Comparison of ENCODE assay signal across 14 cellular contexts in genomic region chr4:16034010-16034829, GRCh38. TPM values are rescaled to one million over a fixed set of nuclear protein-coding genes. Genes with fewer than 3 reads are reported as not detected.
DNase-seq lines count a peak whose midpoint lies in the region; ATAC-seq, FAIRE-seq and TF ChIP-seq lines count a peak whose summit lies in the region.
"Had no signal": no experiment of that assay in that cellular context is flagged by ENCODE, and none has a peak within 500 bp of the region (broad histone marks: within the 10 kb centered on the region; RNA-seq: fewer than 3 reads in every experiment).

No MANE protein-coding gene starts in this region.

- H4K20me1 ChIP-seq in H9 (ENCODE audit: control insufficient read depth, insufficient read depth, insufficient read length) (peaks cover 2% of the 10 kb centered on the region), astrocyte (ENCODE audit: insufficient read depth, low read length) (no peaks in the 10 kb centered on the region), smooth muscle cell (ENCODE audit: low read depth) (no peaks in the 10 kb centered on the region)

- H3K4me1 Mint-ChIP-seq in H9: peaks cover 51 to 54% of the 10 kb centered on the region in 2 experiments
- H3K4me1 Mint-ChIP-seq in astrocyte (ENCODE audit: low read depth, unreplicated experiment): peaks cover 34% of the 10 kb centered on the region

- DNase-seq in H9 (no peak), astrocyte (ENCODE audit: low read depth) (peak; percentile 63), iris pigment epithelial cell (ENCODE audit: low read depth) (peak; percentile 90), smooth muscle cell (lab: John Stamatoyannopoulos, UW; ENCODE audit: unreplicated experiment) (no peak), Kasumi-1 (lab: John Stamatoyannopoulos, UW) (no peak), left colon (no peak), erythroblast (lab: John Stamatoyannopoulos, UW) (no peak)
- DNase-seq: activated effector memory CD4-positive, alpha-beta T cell treated with Interleukin-2 at 50 U/mL for 16 hours; HFFc6; NCI-H1417 treated with DMSO at 0.1 percent for 48 hours; retina had no signal

- H3K36me3 Mint-ChIP-seq in H9 (ENCODE audit: insufficient read depth in 1 of 3, low read depth in 3 of 3) (peaks cover 0 to 8% (median 4%) of the 10 kb centered on the region in 3 experiments; a peak in 3 of 7 replicates), astrocyte (ENCODE audit: low read depth, unreplicated experiment) (no peaks in the 10 kb centered on the region)

- H3K79me2 ChIP-seq in H9 (ENCODE audit: insufficient read depth, low read length) (no peaks in the 10 kb centered on the region), astrocyte (ENCODE audit: insufficient read depth, low read length) (no peaks in the 10 kb centered on the region), smooth muscle cell (ENCODE audit: low read depth) (no peaks in the 10 kb centered on the region)

- H3K18ac ChIP-seq in H9 (ENCODE audit: insufficient read length, low read depth, low read length): no peak overlapping the region

- no peak overlapping the region for H4K8ac ChIP-seq in H9 (replicated peaks; ENCODE audit: insufficient read length, low read depth, low read length)

- H4K91ac ChIP-seq in H9 (ENCODE audit: insufficient read length, low read depth, low read length): no peak overlapping the region

- H3K4me1 ChIP-seq in H9 (ENCODE audit: insufficient read depth, low read length): peaks cover 29% of the 10 kb centered on the region
- peaks cover 23% of the 10 kb centered on the region for H3K4me1 ChIP-seq in astrocyte (ENCODE audit: insufficient read depth, low read length)
- peaks cover 23% of the 10 kb centered on the region for H3K4me1 ChIP-seq in smooth muscle cell (ENCODE audit: low read depth)

- H3K27ac Mint-ChIP-seq in H9 (peak overlapping the region in 2 of 3 experiments; percentile 14 to 27; a peak in 2 of 7 replicates), astrocyte (ENCODE audit: unreplicated experiment) (peak overlapping the region; percentile 67)
- H3K27ac Mint-ChIP-seq: HFFc6 had no signal

- FAIRE-seq in astrocyte (lab: Jason Lieb, UNC): peak; percentile 83
- FAIRE-seq: HTR-8/SVneo had no signal

- H3K56ac ChIP-seq in H9 (ENCODE audit: insufficient read length, low read depth, low read length): no peak overlapping the region

- H3K27ac ChIP-seq in H9 (ENCODE audit: insufficient read length, low read depth, low read length) (no peak overlapping the region), astrocyte (ENCODE audit: low read depth, low read length) (peak overlapping the region; percentile 52), smooth muscle cell (ENCODE audit: low read depth) (no peak overlapping the region)

- H3K9ac ChIP-seq in H9 (ENCODE audit: extremely low read depth, insufficient read length, low read length) (no peak overlapping the region), astrocyte (ENCODE audit: low read length) (peak overlapping the region; percentile 19), smooth muscle cell (ENCODE audit: low read depth) (no peak overlapping the region)

- TF ChIP-seq CTCF in H9 (conservative IDR thresholded peaks at IDR 0.05) (no peak), astrocyte (IDR thresholded peaks at IDR 0.05; ENCODE audit: insufficient read depth, low read depth, low read length) (no peak), smooth muscle cell (IDR thresholded peaks at IDR 0.05; ENCODE audit: borderline replicate concordance, insufficient read depth, poor library complexity, severe bottlenecking) (no peak)

- H3K27me3 ChIP-seq in H9 (ENCODE audit: insufficient read depth, low read length) (peaks cover 2% of the 10 kb centered on the region; the same call in 1 of the 2 replicates), astrocyte (ENCODE audit: insufficient read depth, low read length) (no peaks in the 10 kb centered on the region), smooth muscle cell (ENCODE audit: low read depth) (no peaks in the 10 kb centered on the region)

- H3F3A ChIP-seq in smooth muscle cell (ENCODE audit: low read depth): no peaks in the 10 kb centered on the region

- no peak for ATAC-seq in left colon
- ATAC-seq: Panc1 had no signal

- no CpG with 5 or more reads among the region's 11 CpGs for WGBS in H9 (ENCODE audit: extremely low coverage, insufficient read length, low lambda C conversion rate)
- WGBS in smooth muscle cell (ENCODE audit: low lambda C conversion rate): 67% methylated on average over 11 of the region's 11 CpGs

- intact Hi-C loops in left colon (cut with DNase I, micrococcal nuclease): no loop called here

- no peak overlapping the region for H2BK15ac ChIP-seq in H9 (ENCODE audit: low read depth, low read length)

- no peak overlapping the region for H2BK120ac ChIP-seq in H9 (ENCODE audit: low read depth, low read length, poor library complexity, severe bottlenecking)

- H3K14ac ChIP-seq in H9 (ENCODE audit: insufficient read depth, low read length): no peak overlapping the region

- no peak overlapping the region for H4K5ac ChIP-seq in H9 (ENCODE audit: insufficient read length, low read depth, low read length)

- H3K79me1 ChIP-seq in H9 (ENCODE audit: insufficient read depth, low read depth, low read length, poor library complexity, severe bottlenecking): no peaks in the 10 kb centered on the region

- H3K23me2 ChIP-seq in H9 (ENCODE audit: insufficient read length, low read depth, low read length, poor library complexity, severe bottlenecking): no peaks in the 10 kb centered on the region

- H3K4me2 ChIP-seq in H9 (ENCODE audit: insufficient read depth, insufficient read length, low read length): no peak overlapping the region
- H3K4me2 ChIP-seq in astrocyte (ENCODE audit: low read length): peak overlapping the region; percentile 61
- H3K4me2 ChIP-seq in smooth muscle cell: peak overlapping the region; percentile 5

- H3K9me3 Mint-ChIP-seq in H9 (no peaks in the 10 kb centered on the region), astrocyte (ENCODE audit: unreplicated experiment) (no peaks in the 10 kb centered on the region)
- H3K9me3 Mint-ChIP-seq: HFFc6 had no signal

- H2BK5ac ChIP-seq in H9 (ENCODE audit: insufficient read length, low read length): no peak overlapping the region

- H3K4me3 ChIP-seq in astrocyte (ENCODE audit: insufficient read depth, low read depth, low read length): no peak overlapping the region
- no peak overlapping the region for H3K4me3 ChIP-seq in smooth muscle cell

- TF ChIP-seq POLR2A in erythroblast (IDR thresholded peaks at IDR 0.05; ENCODE audit: low read length): no peak

- H2AK5ac ChIP-seq in H9 (ENCODE audit: insufficient read length, low read length): no peak overlapping the region

- H3K9me3 ChIP-seq in H9 (ENCODE audit: control insufficient read depth, low read depth, low read length): no peaks in the 10 kb centered on the region
- H3K9me3 ChIP-seq in astrocyte (ENCODE audit: insufficient read depth, low read depth, low read length): no peaks in the 10 kb centered on the region
- no peaks in the 10 kb centered on the region for H3K9me3 ChIP-seq in smooth muscle cell (replicated peaks; ENCODE audit: low read depth)

- no peak overlapping the region for H2BK20ac ChIP-seq in H9 (ENCODE audit: low read depth, low read length, poor library complexity, severe bottlenecking)

- H3K4ac ChIP-seq in H9 (ENCODE audit: low read depth, low read length): no peak overlapping the region

- H2BK12ac ChIP-seq in H9 (ENCODE audit: insufficient read length, low read depth, low read length): no peak overlapping the region

- H3T11ph ChIP-seq in H9 (ENCODE audit: low read length): no peak overlapping the region

- no peaks in the 10 kb centered on the region for H3K27me3 Mint-ChIP-seq in H9 (ENCODE audit: low read depth)
- H3K27me3 Mint-ChIP-seq in astrocyte (ENCODE audit: low read depth, unreplicated experiment): no peaks in the 10 kb centered on the region

- H3K4me3 Mint-ChIP-seq in H9 (peak overlapping the region in 1 of 2 experiments; percentile 31; a peak in 1 of 5 replicates), astrocyte (ENCODE audit: unreplicated experiment) (no peak overlapping the region)
- H3K4me3 Mint-ChIP-seq: HFFc6 had no signal

- H3K36me3 ChIP-seq in astrocyte (ENCODE audit: insufficient read depth, low read length): no peaks in the 10 kb centered on the region
- no peaks in the 10 kb centered on the region for H3K36me3 ChIP-seq in smooth muscle cell (ENCODE audit: low read depth)

- H3K23ac ChIP-seq in H9 (ENCODE audit: insufficient read length, low read depth, low read length): no peak overlapping the region

- H2AFZ ChIP-seq in H9 (ENCODE audit: low read length) (no peak overlapping the region), astrocyte (ENCODE audit: low read depth, low read length) (peak overlapping the region; percentile 57), smooth muscle cell (ENCODE audit: low read depth) (no peak overlapping the region)

RNA-seq across cellular contexts. Expression of gene PROM1, which starts 49.6 kb away (rescaled TPM):
- total RNA-seq in H9 (2021) (95.0 and 98.3 TPM in 2 replicates), astrocyte (34.5 and 38.0 TPM in 2 replicates), smooth muscle cell (1.2 and 1.7 TPM in 2 replicates), left colon (100 to 1,000 TPM in 1 of 2 donors, 10 to 100 TPM in 1; 84.1 to 121 TPM)
- 0.56 and 0.79 TPM in 2 replicates for polyA plus RNA-seq in smooth muscle cell
- total RNA-seq: T-helper 2 cell treated with Interferon-gamma antibody and Interleukin-4, amounts not matched to agents 100 ng/mL and 5 ng/mL, for 36 hours had no signal

Comparison
In these comparisons a context has a peak if more than half of its experiments do, and no peak if none do; other contexts are left out.
1. DNase-seq: peak in astrocyte (single experiment) and iris pigment epithelial cell (single experiment); none in H9 (single experiment), smooth muscle cell (single experiment), Kasumi-1 (0 of 2), left colon (0 of 2) and erythroblast (0 of 2).
2. RNA of gene PROM1, which starts 49.6 kb away (total RNA-seq): 84.1 to 121 TPM in left colon, 95.0 to 98.3 TPM in H9 and 34.5 to 38.0 TPM in astrocyte; 1.2 to 1.7 TPM in smooth muscle cell; every median in the first group is over 10 times any median in the second.